In genomic region chr1:233796146-233796798, GRCh38 we compare ENCODE assay signal across 12 cellular contexts.
"Had no signal": no experiment of that assay in that cellular context is flagged by ENCODE, and none has a peak within 500 bp of the region (broad histone marks: within the 10 kb centered on the region; RNA-seq: fewer than 3 reads in every experiment).

No MANE protein-coding gene starts in this region.

- H3K36me3 ChIP-seq: heart right ventricle, left ventricle myocardium inferior had no signal

- H3K27me3 ChIP-seq: testis had no signal

- DNase-seq: activated gamma-delta T cell; activated naive CD8-positive, alpha-beta T cell treated with anti-CD3 and anti-CD28 coated beads, Interleukin-2, amount 10 ng/mL, durations not matched to agents 7 days and 5 days; activated T-cell treated with anti-CD3 and anti-CD28 coated beads, Interleukin-2, amount 50 U/mL, for 48 hours; anterior cingulate cortex; effector CD4-positive, alpha-beta T cell; heart right ventricle; left ventricle myocardium inferior; mesenchymal stem cell; stimulated activated CD4-positive, alpha-beta T cell treated with anti-CD3 and anti-CD28 coated beads, Interleukin-4, amount 100 ng/mL, for 1 hour; stimulated activated CD8-positive, alpha-beta memory T cell treated with anti-CD3 and anti-CD28 coated beads, Interleukin-4, amount 100 ng/mL, for 48 hours; testis had no signal

- H3K4me1 ChIP-seq: heart right ventricle, left ventricle myocardium inferior, testis had no signal

- ATAC-seq: activated CD4-positive, CD25-positive, alpha-beta regulatory T cell treated with anti-CD3 and anti-CD28 coated beads, Interleukin-2, amount 50 U/mL, for 24 hours; heart right ventricle had no signal

- H3K9me3 ChIP-seq: testis had no signal

- H3K27ac ChIP-seq: heart right ventricle, left ventricle myocardium inferior, testis had no signal

- H3K4me3 ChIP-seq: heart right ventricle, left ventricle myocardium inferior, testis had no signal
